ENCODE assay signal across 23 cellular contexts in genomic region chr2:64817453-64817852, GRCh38.
DNase-seq lines count a peak whose midpoint lies in the region; ATAC-seq, FAIRE-seq and TF ChIP-seq lines count a peak whose summit lies in the region.
"Had no signal": no experiment of that assay in that cellular context is flagged by ENCODE, and none has a peak within 500 bp of the region (broad histone marks: within the 10 kb centered on the region; RNA-seq: fewer than 3 reads in every experiment).

No MANE protein-coding gene starts in this region.

- no peaks in the 10 kb centered on the region for H4K20me1 ChIP-seq in HepG2 (ENCODE audit: insufficient read depth, low read length)
- H4K20me1 ChIP-seq: BLaER1 had no signal

- no peaks in the 10 kb centered on the region for H3K9me3 ChIP-seq in HepG2 (ENCODE audit: low read length)
- H3K9me3 ChIP-seq: BE2C, BLaER1, Caco-2 had no signal

- no peaks in the 10 kb centered on the region for H3K36me3 Mint-ChIP-seq in WTC11
- H3K36me3 Mint-ChIP-seq: CD14-positive monocyte; CD8-positive, alpha-beta T cell had no signal

- H3K4me2 ChIP-seq in HepG2 (ENCODE audit: low read depth, low read length): no peak overlapping the region
- H3K4me2 ChIP-seq: BLaER1 had no signal

- no peak overlapping the region for H3K9ac ChIP-seq in HepG2 (ENCODE audit: insufficient read depth, low read depth, low read length)
- H3K9ac ChIP-seq: BLaER1 had no signal

- H3K27ac Mint-ChIP-seq in WTC11: no peak overlapping the region
- H3K27ac Mint-ChIP-seq: CD8-positive, alpha-beta T cell had no signal

- CTCF ChIA-PET in WTC11 (lab: Charles Lee): no interaction called here
- CTCF ChIA-PET in HepG2 (lab: Yijun Ruan, JAX; ENCODE audit: low intra/inter-chr PET ratio, low total read pairs): no interaction called here

- WGBS in HepG2 (ENCODE audit: low lambda C conversion rate): 84% methylated on average over 4 of the region's 4 CpGs

- no TSS peak for BruUV-seq in HepG2 (replicated peaks; lab: Mats Ljungman, UMichigan)

- H2AFZ ChIP-seq in HepG2 (ENCODE audit: low read length): no peak overlapping the region

- TF ChIP-seq EP300 in HepG2 (IDR thresholded peaks at IDR 0.05; ENCODE audit: low read depth in 2 of 2, low read length in 2 of 2) (no peak), HepG2 (CRISPR knock-in tag; IDR thresholded peaks at IDR 0.05; ENCODE audit: borderline replicate concordance) (no peak)

- no peak for TF ChIP-seq CTCF in WTC11 (IDR thresholded peaks at IDR 0.05)
- TF ChIP-seq CTCF in HepG2 (CRISPR knock-in tag; IDR thresholded peaks at IDR 0.05): no peak

- TF ChIP-seq RAD21 in HepG2 (CRISPR knock-in tag; IDR thresholded peaks at IDR 0.05): no peak

- H3K4me1 Mint-ChIP-seq in WTC11: 0 out of 2 replicates have a peak, but pooled peaks cover 2% of the 10 kb centered on the region

- no peak overlapping the region for H3K27ac ChIP-seq in HepG2 (ENCODE audit: extremely low read length, insufficient read depth, low read length)
- H3K27ac ChIP-seq: BLaER1 had no signal

- TF ChIP-seq POLR2A in HepG2 (IDR thresholded peaks at IDR 0.05; ENCODE audit: insufficient read depth in 1 of 2, low read depth in 2 of 2, low read length in 2 of 2): no peak

- no peak overlapping the region for H3K4me3 ChIP-seq in HepG2 (replicated peaks in 1 of 3; ENCODE audit: insufficient read depth in 1 of 3, low read depth in 2 of 3, low read length in 3 of 3)
- H3K4me3 ChIP-seq: BLaER1, GM12878 had no signal

- H3K27me3 Mint-ChIP-seq in WTC11 (ENCODE audit: low read depth): peaks cover 3% of the 10 kb centered on the region
- H3K27me3 Mint-ChIP-seq: CD4-positive, alpha-beta T cell had no signal

- DNase-seq in WTC11 (ENCODE audit: low spot score) (no peak), HepG2 (ENCODE audit: low spot score) (no peak), KG1 (lab: John Stamatoyannopoulos, UW) (no peak), Right ventricle myocardium inferior (ENCODE audit: missing footprints) (no peak)
- DNase-seq: 8988T; ACHN; BE2C; C1 segment of cervical spinal cord; Caco-2; Calu3; CD4-positive, alpha-beta T cell; CD8-positive, alpha-beta T cell; DMS79 treated with DMSO at 0.1 percent for 48 hours; GF-D8 had no signal

- H3K9me3 Mint-ChIP-seq in WTC11: peaks cover 3% of the 10 kb centered on the region
- H3K9me3 Mint-ChIP-seq: CD14-positive monocyte; CD4-positive, alpha-beta T cell; CD8-positive, alpha-beta T cell had no signal

- no peaks in the 10 kb centered on the region for H3K79me2 ChIP-seq in HepG2 (ENCODE audit: insufficient read depth, low read length)

- no peaks in the 10 kb centered on the region for H3K36me3 ChIP-seq in HepG2 (replicated peaks in 1 of 2; ENCODE audit: control insufficient read depth in 1 of 2, insufficient read depth in 2 of 2, low read length in 2 of 2)
- H3K36me3 ChIP-seq: BE2C, BLaER1 had no signal

- intact Hi-C loops in HepG2 (cut with micrococcal nuclease; ENCODE audit: unreplicated experiment): no loop called here
- intact Hi-C loops in Right ventricle myocardium inferior (cut with DNase I): no loop called here

- no peak for FAIRE-seq in HepG2 (lab: Jason Lieb, UNC)
- FAIRE-seq: A204.1, D721Med, G401.6, GM12878, GM12892, GM18507 had no signal

- ATAC-seq in WTC11 (no peak), HepG2 (no peak), HG02981 (IDR thresholded peaks at IDR 0.05; ENCODE audit: unreplicated experiment) (no peak), Right ventricle myocardium inferior (no peak)
- ATAC-seq: CD8-positive, alpha-beta T cell; GM12878 had no signal

- peaks cover 0 to 21% of the 10 kb centered on the region in 2 experiments; a peak in 3 of 5 replicates for H3K27me3 ChIP-seq in HepG2 (ENCODE audit: control insufficient read depth in 1 of 2, insufficient read depth in 2 of 2, low read length in 2 of 2)
- H3K27me3 ChIP-seq: BE2C, BLaER1 had no signal

- in situ Hi-C loops in HepG2 (cut with HindIII; ENCODE audit: extremely low pct_ligation_motif_present, low pct_unique_long_range_greater_than_20kb): no loop called here

- H3K4me1 ChIP-seq in HepG2 (ENCODE audit: insufficient read depth, low read length): peaks cover 44% of the 10 kb centered on the region
- H3K4me1 ChIP-seq: BE2C had no signal

- no peak overlapping the region for H3K4me3 Mint-ChIP-seq in WTC11
- H3K4me3 Mint-ChIP-seq: CD14-positive monocyte; CD4-positive, alpha-beta T cell; CD8-positive, alpha-beta T cell had no signal

- POLR2A ChIA-PET in WTC11 (lab: Charles Lee): no interaction called here
- POLR2A ChIA-PET in HepG2 (lab: Yijun Ruan, JAX): no interaction called here

TF ChIP-seq in WTC11, 78 proteins besides CTCF, POLR2A, EP300 and RAD21 (continues in another document):
- TF ChIP-seq EMX1 (CRISPR knock-in tag; IDR thresholded peaks at IDR 0.05): no peak
- no peak for TF ChIP-seq ZNF532 (CRISPR knock-in tag; IDR thresholded peaks at IDR 0.05; ENCODE audit: borderline replicate concordance)
- TF ChIP-seq FOXP1 (CRISPR knock-in tag; IDR thresholded peaks at IDR 0.05; ENCODE audit: borderline replicate concordance): no peak

TF ChIP-seq in HepG2, 621 proteins besides CTCF, POLR2A, EP300 and RAD21:
- no peak for TF ChIP-seq PRPF4 (IDR thresholded peaks at IDR 0.05; ENCODE audit: low read depth, low read length, poor library complexity, severe bottlenecking)
- no peak for TF ChIP-seq MIXL1 (CRISPR knock-in tag; IDR thresholded peaks at IDR 0.05)
- peak; percentile 94 for TF ChIP-seq ZNF121 (CRISPR knock-in tag; IDR thresholded peaks at IDR 0.05)
- no peak for TF ChIP-seq CENPBD1 (CRISPR knock-in tag; IDR thresholded peaks at IDR 0.05; ENCODE audit: borderline replicate concordance, low read depth)
- TF ChIP-seq HNRNPLL (IDR thresholded peaks at IDR 0.05; ENCODE audit: low read depth, low read length, poor library complexity, severe bottlenecking): no peak
- no peak for TF ChIP-seq ZNF276 (CRISPR knock-in tag; IDR thresholded peaks at IDR 0.05; ENCODE audit: low read depth)
- no peak for TF ChIP-seq MLXIP (CRISPR knock-in tag; IDR thresholded peaks at IDR 0.05; ENCODE audit: borderline replicate concordance)

Comparison
In these comparisons a context has a peak if more than half of its experiments do, and no peak if none do; other contexts are left out.
1. Of the 50 proteins assayed by ChIP-seq in both HepG2 and WTC11: peak only in HepG2: none; only in WTC11: none; in both: ZNF121; in neither: 49.